In the genomic region with DNA sequence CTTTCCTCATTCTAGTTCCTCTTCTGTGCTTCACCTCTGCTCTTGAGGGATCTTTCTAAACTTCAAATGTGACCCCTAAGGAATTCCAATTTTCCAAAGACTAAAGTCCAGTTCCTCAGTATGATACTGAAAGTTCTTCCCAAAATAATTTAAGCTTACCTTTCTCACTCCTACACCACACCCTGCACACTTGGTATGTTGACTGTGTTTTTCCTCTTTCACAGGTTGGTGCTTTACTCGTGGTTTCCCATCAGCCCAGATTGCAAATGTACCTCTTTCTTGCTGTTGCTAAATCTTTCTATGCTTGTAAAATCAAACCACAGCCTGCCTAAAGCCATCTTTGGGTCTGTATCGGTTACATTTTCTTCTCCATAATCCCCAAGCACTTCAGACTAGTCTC, we compare ENCODE assay signal across 9 cellular contexts. TPM values are rescaled to one million over a fixed set of nuclear protein-coding genes. Genes with fewer than 3 reads are reported as not detected.
"Had no signal": no experiment of that assay in that cellular context is flagged by ENCODE, and none has a peak within 500 bp of the region (broad histone marks: within the 10 kb centered on the region; RNA-seq: fewer than 3 reads in every experiment).

No MANE protein-coding gene starts in this region.

- DNase-seq: activated naive CD4-positive, alpha-beta T cell; activated naive CD8-positive, alpha-beta T cell treated with anti-CD3 and anti-CD28 coated beads, Interleukin-2, amount 10 ng/mL, durations not matched to agents 7 days and 5 days; foreskin melanocyte; occipital lobe; right cardiac atrium had no signal

- H3K27me3 ChIP-seq: esophagus muscularis mucosa had no signal

- H3K36me3 ChIP-seq: esophagus muscularis mucosa had no signal

- H3K4me3 ChIP-seq: coronary artery, esophagus muscularis mucosa had no signal

- ATAC-seq: right cardiac atrium had no signal

- H3K27ac ChIP-seq: coronary artery, esophagus muscularis mucosa had no signal

RNA-seq across cellular contexts. Expression of a gene that starts 30.5 kb away (rescaled TPM):
- total RNA-seq: activated CD8-positive, alpha-beta memory T cell treated with anti-CD3 and anti-CD28 coated beads for 36 hours; activated naive CD8-positive, alpha-beta T cell treated with anti-CD3 and anti-CD28 coated beads, Interleukin-2, amount 10 ng/mL, durations not matched to agents 7 days and 5 days; activated T-helper 1 cell treated with anti-CD3 and anti-CD28 coated beads, Interleukin-12 subunit alpha, Interleukin-12 subunit beta, Interleukin-2, Interleukin-4 antibody, amounts not matched to agents 30 ng/mL and 10 ng/mL and 1 ng/mL, durations not matched to agents 14 hours and 24 hours and 36 hours; esophagus muscularis mucosa; right cardiac atrium had no signal

RNA-seq across cellular contexts. Expression of a gene that starts 35.2 kb away (rescaled TPM):
- total RNA-seq: activated naive CD8-positive, alpha-beta T cell treated with anti-CD3 and anti-CD28 coated beads, Interleukin-2, amount 10 ng/mL, durations not matched to agents 7 days and 5 days had no signal
